1 cellular context compared by ENCODE assay signal in genomic region chr1:84835169-84835568, GRCh38.
TF ChIP-seq lines count a peak whose summit lies in the region.

No MANE protein-coding gene starts in this region.

TF ChIP-seq in HEK293, 187 proteins besides CTCF, POLR2A, EP300 and RAD21 (continued from another document):
- TF ChIP-seq ZSCAN4 (tag by site-specific recombination; IDR thresholded peaks at IDR 0.05) (peak; percentile 85), ZBTB48 (tag by site-specific recombination; IDR thresholded peaks at IDR 0.05) (peak; percentile 21; the same call in 1 of the 2 replicates), ZNF394 (tag by site-specific recombination; IDR thresholded peaks at IDR 0.05; ENCODE audit: borderline replicate concordance) (peak; percentile 16; the same call in 1 of the 2 replicates), ZNF155 (tag by site-specific recombination; IDR thresholded peaks at IDR 0.05) (no peak), ZNF18 (tag by site-specific recombination; IDR thresholded peaks at IDR 0.05) (no peak), ZNF423 (tag by site-specific recombination; IDR thresholded peaks at IDR 0.05) (no peak), SETDB1 (IDR thresholded peaks at IDR 0.05; ENCODE audit: insufficient read length, low read length) (no peak), ZNF600 (tag by site-specific recombination; IDR thresholded peaks at IDR 0.05) (peak; percentile 54), BCL11A (tag by site-specific recombination; IDR thresholded peaks at IDR 0.05; ENCODE audit: low read depth) (peak; percentile 26; the same call in 1 of the 2 replicates), MYNN (tag by site-specific recombination; IDR thresholded peaks at IDR 0.05; ENCODE audit: borderline replicate concordance) (no peak)
- TF ChIP-seq, protein P1, sequence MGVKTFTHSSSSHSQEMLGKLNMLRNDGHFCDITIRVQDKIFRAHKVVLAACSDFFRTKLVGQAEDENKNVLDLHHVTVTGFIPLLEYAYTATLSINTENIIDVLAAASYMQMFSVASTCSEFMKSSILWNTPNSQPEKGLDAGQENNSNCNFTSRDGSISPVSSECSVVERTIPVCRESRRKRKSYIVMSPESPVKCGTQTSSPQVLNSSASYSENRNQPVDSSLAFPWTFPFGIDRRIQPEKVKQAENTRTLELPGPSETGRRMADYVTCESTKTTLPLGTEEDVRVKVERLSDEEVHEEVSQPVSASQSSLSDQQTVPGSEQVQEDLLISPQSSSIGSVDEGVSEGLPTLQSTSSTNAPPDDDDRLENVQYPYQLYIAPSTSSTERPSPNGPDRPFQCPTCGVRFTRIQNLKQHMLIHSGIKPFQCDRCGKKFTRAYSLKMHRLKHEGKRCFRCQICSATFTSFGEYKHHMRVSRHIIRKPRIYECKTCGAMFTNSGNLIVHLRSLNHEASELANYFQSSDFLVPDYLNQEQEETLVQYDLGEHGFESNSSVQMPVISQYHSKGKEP (tag by site-specific recombination; IDR thresholded peaks at IDR 0.05), result 0 out of 2 replicates have a peak, but pooled peaks have one; percentile 28
- TF ChIP-seq, protein P2, sequence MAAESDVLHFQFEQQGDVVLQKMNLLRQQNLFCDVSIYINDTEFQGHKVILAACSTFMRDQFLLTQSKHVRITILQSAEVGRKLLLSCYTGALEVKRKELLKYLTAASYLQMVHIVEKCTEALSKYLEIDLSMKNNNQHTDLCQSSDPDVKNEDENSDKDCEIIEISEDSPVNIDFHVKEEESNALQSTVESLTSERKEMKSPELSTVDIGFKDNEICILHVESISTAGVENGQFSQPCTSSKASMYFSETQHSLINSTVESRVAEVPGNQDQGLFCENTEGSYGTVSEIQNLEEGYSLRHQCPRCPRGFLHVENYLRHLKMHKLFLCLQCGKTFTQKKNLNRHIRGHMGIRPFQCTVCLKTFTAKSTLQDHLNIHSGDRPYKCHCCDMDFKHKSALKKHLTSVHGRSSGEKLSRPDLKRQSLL (tag by site-specific recombination; IDR thresholded peaks at IDR 0.05), result no peak
- TF ChIP-seq, protein P3, sequence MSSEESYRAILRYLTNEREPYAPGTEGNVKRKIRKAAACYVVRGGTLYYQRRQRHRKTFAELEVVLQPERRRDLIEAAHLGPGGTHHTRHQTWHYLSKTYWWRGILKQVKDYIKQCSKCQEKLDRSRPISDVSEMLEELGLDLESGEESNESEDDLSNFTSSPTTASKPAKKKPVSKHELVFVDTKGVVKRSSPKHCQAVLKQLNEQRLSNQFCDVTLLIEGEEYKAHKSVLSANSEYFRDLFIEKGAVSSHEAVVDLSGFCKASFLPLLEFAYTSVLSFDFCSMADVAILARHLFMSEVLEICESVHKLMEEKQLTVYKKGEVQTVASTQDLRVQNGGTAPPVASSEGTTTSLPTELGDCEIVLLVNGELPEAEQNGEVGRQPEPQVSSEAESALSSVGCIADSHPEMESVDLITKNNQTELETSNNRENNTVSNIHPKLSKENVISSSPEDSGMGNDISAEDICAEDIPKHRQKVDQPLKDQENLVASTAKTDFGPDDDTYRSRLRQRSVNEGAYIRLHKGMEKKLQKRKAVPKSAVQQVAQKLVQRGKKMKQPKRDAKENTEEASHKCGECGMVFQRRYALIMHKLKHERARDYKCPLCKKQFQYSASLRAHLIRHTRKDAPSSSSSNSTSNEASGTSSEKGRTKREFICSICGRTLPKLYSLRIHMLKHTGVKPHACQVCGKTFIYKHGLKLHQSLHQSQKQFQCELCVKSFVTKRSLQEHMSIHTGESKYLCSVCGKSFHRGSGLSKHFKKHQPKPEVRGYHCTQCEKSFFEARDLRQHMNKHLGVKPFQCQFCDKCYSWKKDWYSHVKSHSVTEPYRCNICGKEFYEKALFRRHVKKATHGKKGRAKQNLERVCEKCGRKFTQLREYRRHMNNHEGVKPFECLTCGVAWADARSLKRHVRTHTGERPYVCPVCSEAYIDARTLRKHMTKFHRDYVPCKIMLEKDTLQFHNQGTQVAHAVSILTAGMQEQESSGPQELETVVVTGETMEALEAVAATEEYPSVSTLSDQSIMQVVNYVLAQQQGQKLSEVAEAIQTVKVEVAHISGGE (tag by site-specific recombination; conservative IDR thresholded peaks at IDR 0.05; ENCODE audit: low read depth), result no peak
